Comparison of ENCODE assay signal across 15 cellular contexts in the genomic region with DNA sequence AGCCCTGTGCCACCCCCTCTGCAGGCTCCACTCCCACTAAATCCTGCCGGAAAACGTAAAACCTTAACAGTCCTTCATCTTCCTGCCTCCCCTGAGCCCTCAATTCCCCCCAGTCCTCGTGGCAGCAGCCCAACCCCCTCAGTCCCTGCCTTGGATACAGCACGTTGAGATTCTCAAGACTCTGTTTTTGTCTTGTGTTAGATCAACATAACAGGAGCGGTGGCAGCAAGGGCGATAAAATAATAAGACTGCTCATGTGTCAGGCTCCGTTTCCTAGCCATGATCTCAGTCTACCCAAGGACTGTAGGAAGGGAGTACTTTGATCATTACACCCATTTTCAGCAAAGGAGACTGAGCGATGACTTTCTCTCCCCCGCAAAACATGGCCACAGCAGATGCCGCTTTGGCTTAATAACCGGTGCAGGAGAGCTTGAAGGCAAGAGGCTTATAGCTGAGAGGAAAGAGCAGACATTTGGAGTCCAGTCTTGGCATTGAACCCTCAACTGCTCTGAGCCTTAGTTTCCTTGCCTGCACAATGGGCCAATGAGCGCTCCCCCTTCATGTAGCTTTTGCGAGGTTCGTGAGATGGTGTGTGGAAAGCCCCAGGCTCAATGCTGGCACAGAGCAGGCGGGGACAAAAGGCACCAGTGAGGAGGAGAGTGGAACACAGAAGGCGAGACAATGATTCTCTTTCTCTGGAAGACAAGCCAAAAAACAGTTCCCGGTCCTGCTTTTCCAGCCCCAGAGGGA. TPM values are rescaled to one million over a fixed set of nuclear protein-coding genes. Genes with fewer than 3 reads are reported as not detected.
A peak's percentile ranks its signal among the peaks of the same experiment; 100 is the strongest.
DNase-seq lines count a peak whose midpoint lies in the region; TF ChIP-seq lines count a peak whose summit lies in the region.
"Had no signal": no experiment of that assay in that cellular context is flagged by ENCODE, and none has a peak within 500 bp of the region (broad histone marks: within the 10 kb centered on the region; RNA-seq: fewer than 3 reads in every experiment).

No MANE protein-coding gene starts in this region.

- H3K4me3 Mint-ChIP-seq in brain: no peak overlapping the region
- H3K4me3 Mint-ChIP-seq: CD8-positive, alpha-beta T cell had no signal

- peak overlapping the region in 3 of 5 experiments; percentile 54 to 78 (median 66) for H3K27ac Mint-ChIP-seq in brain
- H3K27ac Mint-ChIP-seq: CD8-positive, alpha-beta T cell had no signal

- H3K4me1 Mint-ChIP-seq in brain: peaks cover 73% of the 10 kb centered on the region

- H3K4me2 ChIP-seq in trophoblast cell (ENCODE audit: low read length): no peak overlapping the region

- H3K23ac ChIP-seq in trophoblast cell (ENCODE audit: low read length): no peak overlapping the region

- H4K8ac ChIP-seq in trophoblast cell (ENCODE audit: low read depth, low read length): no peak overlapping the region

- no peak for TF ChIP-seq CTCF in brain (conservative IDR thresholded peaks at IDR 0.05)

- no CpG with 5 or more reads among the region's 17 CpGs for WGBS in trophoblast cell (ENCODE audit: extremely low coverage, insufficient coverage, insufficient read length)

- H3K27me3 Mint-ChIP-seq in brain: peaks cover 15% of the 10 kb centered on the region

- H3K79me1 ChIP-seq in trophoblast cell (ENCODE audit: low read length): no peaks in the 10 kb centered on the region

- no peaks in the 10 kb centered on the region for H3K36me3 ChIP-seq in trophoblast cell (ENCODE audit: control insufficient read depth in 1 of 2, insufficient read depth in 2 of 2, low read length in 2 of 2)
- H3K36me3 ChIP-seq: BLaER1 treated with 17β-estradiol and CSF1 and Interleukin-3, amounts not matched to agents 10 nM and 100 nM had no signal

- no peak overlapping the region for H2BK120ac ChIP-seq in trophoblast cell (ENCODE audit: insufficient read depth, low read length, poor library complexity)

- no peak overlapping the region for H3K14ac ChIP-seq in trophoblast cell (ENCODE audit: low read length)

- no peaks in the 10 kb centered on the region for H3K27me3 ChIP-seq in trophoblast cell (ENCODE audit: insufficient read depth, low read length)
- H3K27me3 ChIP-seq: BLaER1 treated with 17β-estradiol and CSF1 and Interleukin-3, amounts not matched to agents 10 nM and 100 nM had no signal

- no peak overlapping the region for H3K9ac ChIP-seq in trophoblast cell (ENCODE audit: low read length)
- H3K9ac ChIP-seq: BLaER1 treated with 17β-estradiol and CSF1 and Interleukin-3, amounts not matched to agents 10 nM and 100 nM had no signal

- no peak overlapping the region for H2AK5ac ChIP-seq in trophoblast cell (ENCODE audit: low read length)

- no peak overlapping the region for H4K91ac ChIP-seq in trophoblast cell (ENCODE audit: low read depth, low read length)

- H3K36me3 Mint-ChIP-seq in brain: no peaks in the 10 kb centered on the region
- H3K36me3 Mint-ChIP-seq: CD8-positive, alpha-beta T cell had no signal

- H2BK12ac ChIP-seq in trophoblast cell (ENCODE audit: low read length): no peak overlapping the region

- H3K4me1 ChIP-seq in trophoblast cell (ENCODE audit: control insufficient read depth in 1 of 2, insufficient read depth in 2 of 2, low read length in 2 of 2): no peaks in the 10 kb centered on the region

- H2BK5ac ChIP-seq in trophoblast cell (ENCODE audit: low read depth, low read length, poor library complexity): no peak overlapping the region

- no peak overlapping the region for H3K4ac ChIP-seq in trophoblast cell (ENCODE audit: low read depth, low read length)

- no peaks in the 10 kb centered on the region for H3K9me3 ChIP-seq in trophoblast cell (ENCODE audit: insufficient read depth, low read depth, low read length)
- H3K9me3 ChIP-seq: BLaER1 treated with 17β-estradiol and CSF1 and Interleukin-3, amounts not matched to agents 10 nM and 100 nM had no signal

- H4K12ac ChIP-seq in trophoblast cell (ENCODE audit: low read depth, low read length): no peak overlapping the region

- peaks cover 0 to 3% (median 0%) of the 10 kb centered on the region in 5 experiments for H3K9me3 Mint-ChIP-seq in brain
- H3K9me3 Mint-ChIP-seq: CD8-positive, alpha-beta T cell had no signal

- no peak overlapping the region for H3K4me3 ChIP-seq in trophoblast cell (ENCODE audit: low read depth, low read length)
- H3K4me3 ChIP-seq: BLaER1 treated with 17β-estradiol and CSF1 and Interleukin-3, amounts not matched to agents 10 nM and 100 nM; K562 had no signal

- H3K79me2 ChIP-seq in trophoblast cell (ENCODE audit: control insufficient read depth, insufficient read depth, low read length, poor library complexity): no peaks in the 10 kb centered on the region

- no peak overlapping the region for H3K27ac ChIP-seq in trophoblast cell (ENCODE audit: low read depth, low read length)
- H3K27ac ChIP-seq: BLaER1 treated with 17β-estradiol and CSF1 and Interleukin-3, amounts not matched to agents 10 nM and 100 nM had no signal

- no peak overlapping the region for H2AFZ ChIP-seq in trophoblast cell (ENCODE audit: insufficient read depth, low read length, poor library complexity)

- H3K18ac ChIP-seq in trophoblast cell (ENCODE audit: low read length): no peak overlapping the region

- DNase-seq in NCI-H82 (lab: John Stamatoyannopoulos, UW) (peak; percentile 64), left kidney (ENCODE audit: low read depth, low spot score) (peak; percentile 60), pons (ENCODE audit: low spot score) (peak; percentile 50), dermis blood vessel endothelial cell (no peak), trophoblast cell (no peak)
- DNase-seq in effector CD8-positive, alpha-beta T cell (lab: John Stamatoyannopoulos, UW): no peak
- DNase-seq: CD8-positive, alpha-beta T cell; NCI-H1105; NCI-H2081; NCI-H2171 treated with DMSO at 0.1 percent for 48 hours; NCI-H446 treated with DMSO at 0.1 percent for 48 hours; SHP77 treated with DMSO at 0.1 percent for 48 hours had no signal

RNA-seq across cellular contexts. Expression of gene PCBD1, which starts 42.1 kb away (rescaled TPM):
- 94.6 TPM for polyA plus RNA-seq in brain (ENCODE audit: insufficient read depth, low read depth, low replicate concordance)
- 57.3 and 93.5 TPM in 2 replicates for total RNA-seq in dermis blood vessel endothelial cell
- polyA plus RNA-seq in trophoblast cell (2013): 32.4 and 34.1 TPM in 2 replicates

Comparison
In these comparisons a context has a peak if more than half of its experiments do, and no peak if none do; other contexts are left out.
1. DNase-seq: peak in NCI-H82 (single experiment), left kidney (single experiment) and pons (single experiment); none in effector CD8-positive, alpha-beta T cell (single experiment), dermis blood vessel endothelial cell (single experiment) and trophoblast cell (0 of 2).